Comparison of ENCODE assay signal across 6 cellular contexts in the genomic region with DNA sequence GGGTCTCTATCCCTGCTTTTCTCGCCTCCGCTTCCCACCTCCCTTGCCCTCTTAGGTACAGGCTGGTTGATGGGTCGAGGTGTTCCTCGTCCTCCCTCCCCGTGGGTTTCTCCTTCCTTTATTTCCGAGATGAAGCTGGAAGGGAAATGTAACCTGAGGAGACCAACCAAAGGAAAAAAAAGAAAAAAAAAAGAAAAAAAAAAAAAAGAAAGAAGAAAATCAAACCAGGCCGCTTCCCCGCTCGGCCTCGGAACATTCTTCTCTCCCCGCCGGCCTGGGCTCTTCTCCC. TPM values are rescaled to one million over a fixed set of nuclear protein-coding genes. Genes with fewer than 3 reads are reported as not detected.
DNase-seq lines count a peak whose midpoint lies in the region; ATAC-seq and TF ChIP-seq lines count a peak whose summit lies in the region.

No MANE protein-coding gene starts in this region.

- H4K8ac ChIP-seq in mesenchymal stem cell (ENCODE audit: low read length) = peak overlapping the region; percentile 90

- peak overlapping the region; percentile 81 for H2BK15ac ChIP-seq in mesenchymal stem cell (ENCODE audit: low read depth, poor library complexity, severe bottlenecking)

- TF ChIP-seq CTCF in C4-2B (conservative IDR thresholded peaks at IDR 0.05) (no peak), activated B cell treated with CpG ODN at 0.5 μM for 24 hours (IDR thresholded peaks at IDR 0.05) (no peak)

- intact Hi-C loops in activated B cell treated with CpG ODN at 0.5 μM for 24 hours (cut with micrococcal nuclease) (loop anchor here (1.0 to 5.0 kb wide), 2 partner anchors 94 to 124 kb away; partner anchors contain the start of genes RABGGTA and TINF2), posterior cingulate gyrus (cut with DNase I) (loop anchor here (5.0 kb wide), 1 partner anchor 61 kb away; the partner anchor contains the start of genes CBLN3 and KHNYN)

- peak overlapping the region; percentile 14 to 87 for H3K18ac ChIP-seq in mesenchymal stem cell (ENCODE audit: low read depth in 1 of 2, low read length in 2 of 2)

- H3K9ac ChIP-seq in mesenchymal stem cell (ENCODE audit: low read length) = peak overlapping the region; percentile 92

- WGBS in mesenchymal stem cell = 4% methylated on average over 6 of the region's 12 CpGs

- H2AFZ ChIP-seq in mesenchymal stem cell (ENCODE audit: low read depth, low read length) = no peak overlapping the region

- H2BK5ac ChIP-seq in mesenchymal stem cell (ENCODE audit: low read depth, low read length, poor library complexity, severe bottlenecking) = peak overlapping the region; percentile 73

- peak overlapping the region; percentile 89 for H4K91ac ChIP-seq in mesenchymal stem cell (ENCODE audit: low read length)

- H3K23ac ChIP-seq in mesenchymal stem cell (ENCODE audit: low read length in 2 of 2) = no peak overlapping the region

- H3K36me3 Mint-ChIP-seq in activated B cell treated with CpG ODN at 0.5 μM for 24 hours (ENCODE audit: low read depth) = no peaks in the 10 kb centered on the region

- peaks cover 33% of the 10 kb centered on the region for H3K4me1 Mint-ChIP-seq in activated B cell treated with CpG ODN at 0.5 μM for 24 hours

- H3K4ac ChIP-seq in mesenchymal stem cell (ENCODE audit: low read depth in 1 of 2, low read length in 2 of 2) = peak overlapping the region in 1 of 2 experiments; percentile 84

- H3K4me2 ChIP-seq in mesenchymal stem cell (ENCODE audit: low read length, poor library complexity, severe bottlenecking) = peak overlapping the region; percentile 85

- H3K27me3 ChIP-seq in mesenchymal stem cell (ENCODE audit: control insufficient read depth in 1 of 2, insufficient read depth in 1 of 2, low read length in 2 of 2) = peaks cover 0 to 6% of the 10 kb centered on the region in 2 experiments

- POLR2A ChIA-PET in activated B cell treated with CpG ODN at 0.5 μM for 24 hours (lab: Charles Lee) = interaction anchor here (0.6 to 4.2 kb wide), 27 partner anchors 8 to 1497 kb away, joined by 3 to 257 read pairs (median 6); partner anchors contain the start of genes ADCY4, CBLN3, DCAF11 and KHNYN

- no peaks in the 10 kb centered on the region for H3K9me3 ChIP-seq in mesenchymal stem cell (ENCODE audit: control insufficient read depth, low read length)

- H3K27ac Mint-ChIP-seq in activated B cell treated with CpG ODN at 0.5 μM for 24 hours = peak overlapping the region; percentile 72

- peak overlapping the region in 1 of 2 experiments; percentile 92 for H2BK12ac ChIP-seq in mesenchymal stem cell (ENCODE audit: low read length in 2 of 2)

- peak overlapping the region; percentile 90 for H2BK120ac ChIP-seq in mesenchymal stem cell (ENCODE audit: low read depth, low read length)

- peaks cover 10% of the 10 kb centered on the region for H3K79me1 ChIP-seq in mesenchymal stem cell (replicated peaks; ENCODE audit: low read length, poor library complexity, severe bottlenecking)

- peaks cover 28% of the 10 kb centered on the region for H3K4me1 ChIP-seq in mesenchymal stem cell (ENCODE audit: control insufficient read depth, insufficient read depth, low read depth, low read length)

- peak overlapping the region; percentile 85 for H3K4me3 Mint-ChIP-seq in activated B cell treated with CpG ODN at 0.5 μM for 24 hours

- H3K4me3 ChIP-seq in mesenchymal stem cell (ENCODE audit: insufficient read depth in 1 of 2, low read depth in 1 of 2, low read length in 2 of 2) = peak overlapping the region; percentile 53 to 81

- H3K14ac ChIP-seq in mesenchymal stem cell (ENCODE audit: low read length in 2 of 2) = no peak overlapping the region

- DNase-seq in activated B cell treated with CpG ODN at 0.5 μM for 24 hours (no peak), mesenchymal stem cell (no peak), cerebellar nuclear complex (lab: John Stamatoyannopoulos, UW) (no peak), posterior cingulate gyrus (no peak)
- no peak for DNase-seq in activated CD4-positive, alpha-beta T cell treated with anti-CD3 and anti-CD28 coated beads, Interleukin-2, amount 50 U/mL, for 4 hours

- no peak overlapping the region for H2AK5ac ChIP-seq in mesenchymal stem cell (ENCODE audit: low read length, severe bottlenecking)

- CTCF ChIA-PET in activated B cell treated with CpG ODN at 0.5 μM for 24 hours (lab: Charles Lee) = interaction anchor here (0.6 to 2.3 kb wide), 11 partner anchors 12 to 76 kb away, joined by 3 to 108 read pairs (median 7); partner anchors contain the start of genes ADCY4, CBLN3, KHNYN and RIPK3

- H3K27me3 Mint-ChIP-seq in activated B cell treated with CpG ODN at 0.5 μM for 24 hours = peaks cover 8% of the 10 kb centered on the region

- peak overlapping the region; percentile 46 for H3K27ac ChIP-seq in C4-2B
- H3K27ac ChIP-seq in mesenchymal stem cell (ENCODE audit: low read length, poor library complexity, severe bottlenecking) = peak overlapping the region; percentile 93

- peak; percentile 1 for ATAC-seq in activated B cell treated with CpG ODN at 0.5 μM for 24 hours (ENCODE audit: low read depth)

- no peaks in the 10 kb centered on the region for H3K9me3 Mint-ChIP-seq in activated B cell treated with CpG ODN at 0.5 μM for 24 hours

- H3K36me3 ChIP-seq in mesenchymal stem cell (ENCODE audit: control insufficient read depth in 1 of 2, insufficient read depth in 2 of 2, low read depth in 1 of 2, low read length in 2 of 2) = peaks cover 12 to 16% of the 10 kb centered on the region in 2 experiments

RNA-seq across cellular contexts. Expression of gene NFATC4, which starts 1.7 kb away (rescaled TPM):
- 9.4 and 11.2 TPM in 2 replicates for total RNA-seq in activated B cell treated with CpG ODN at 0.5 μM for 24 hours
- polyA plus RNA-seq in mesenchymal stem cell (2013, experiment 1 of 2) = 51.4 TPM
- polyA plus RNA-seq in mesenchymal stem cell (2013, experiment 2 of 2) = 48.4 TPM

RNA-seq across cellular contexts. Expression of gene RIPK3, which starts 26.5 kb away (rescaled TPM):
- 38.9 and 39.2 TPM in 2 replicates for total RNA-seq in activated B cell treated with CpG ODN at 0.5 μM for 24 hours
- polyA plus RNA-seq in mesenchymal stem cell (2013, experiment 1 of 2) = 3.3 TPM
- polyA plus RNA-seq in mesenchymal stem cell (2013, experiment 2 of 2) = 2.8 TPM

RNA-seq across cellular contexts. Expression of gene ADCY4, which starts 31.4 kb away (rescaled TPM):
- total RNA-seq in activated B cell treated with CpG ODN at 0.5 μM for 24 hours = 2.3 and 2.4 TPM in 2 replicates
- polyA plus RNA-seq in mesenchymal stem cell (2013, experiment 1 of 2) = 0.98 TPM
- polyA plus RNA-seq in mesenchymal stem cell (2013, experiment 2 of 2) = 0.86 TPM

RNA-seq across cellular contexts. Expression of gene NYNRIN, which starts 32.5 kb away (rescaled TPM):
- 0.02 and 0.04 TPM in 2 replicates for total RNA-seq in activated B cell treated with CpG ODN at 0.5 μM for 24 hours
- polyA plus RNA-seq in mesenchymal stem cell (2013, experiment 1 of 2) = 13.6 TPM
- polyA plus RNA-seq in mesenchymal stem cell (2013, experiment 2 of 2) = 12.7 TPM

RNA-seq across cellular contexts. Expression of gene LTB4R, which starts 55.0 kb away (rescaled TPM):
- 8.2 and 8.6 TPM in 2 replicates for total RNA-seq in activated B cell treated with CpG ODN at 0.5 μM for 24 hours
- polyA plus RNA-seq in mesenchymal stem cell (2013, experiment 1 of 2) = 2.9 TPM
- 2.6 TPM for polyA plus RNA-seq in mesenchymal stem cell (2013, experiment 2 of 2)
